In the genomic region with DNA sequence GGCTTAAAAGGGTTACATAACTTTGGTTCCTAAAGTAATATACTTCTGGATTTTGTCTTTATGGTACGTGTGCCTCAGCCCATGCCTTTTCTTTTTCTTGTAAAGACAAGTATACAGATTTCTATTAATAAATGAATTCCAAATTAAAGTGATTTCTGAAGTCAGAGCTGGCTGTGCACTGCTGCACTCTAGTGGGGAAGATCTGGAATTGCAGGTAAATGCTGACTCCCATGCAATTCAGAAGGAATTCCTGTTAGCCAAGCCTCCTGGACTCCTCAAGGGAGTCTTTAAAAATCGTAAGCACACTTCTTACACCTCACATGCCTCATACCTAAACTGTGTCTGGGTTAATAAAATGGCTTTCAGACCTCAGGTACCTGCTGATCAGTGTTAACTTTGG, we compare ENCODE assay signal across 11 cellular contexts.
A peak's percentile ranks its signal among the peaks of the same experiment; 100 is the strongest.
DNase-seq lines count a peak whose midpoint lies in the region; ATAC-seq and TF ChIP-seq lines count a peak whose summit lies in the region.
"Had no signal": no experiment of that assay in that cellular context is flagged by ENCODE, and none has a peak within 500 bp of the region (broad histone marks: within the 10 kb centered on the region; RNA-seq: fewer than 3 reads in every experiment).

No MANE protein-coding gene starts in this region.

- H3K9ac ChIP-seq in liver (ENCODE audit: low read depth in 1 of 2, low read length in 2 of 2): no peak overlapping the region

- no peak overlapping the region for H3K27ac Mint-ChIP-seq in GM23338

- no peak overlapping the region for H2AFZ ChIP-seq in GM23338

- H3K4me3 ChIP-seq in GM23338: no peak overlapping the region
- H3K4me3 ChIP-seq in liver (ENCODE audit: low read depth in 1 of 3, low read length in 3 of 3): no peak overlapping the region
- H3K4me3 ChIP-seq: dorsolateral prefrontal cortex had no signal

- ATAC-seq in GM23338 (no peak), GM19035 (IDR thresholded peaks at IDR 0.05; ENCODE audit: unreplicated experiment) (no peak), GM21367 (IDR thresholded peaks at IDR 0.05; ENCODE audit: unreplicated experiment) (no peak)

- peak; percentile 80 to 93 for TF ChIP-seq CTCF in GM23338 (conservative IDR thresholded peaks at IDR 0.05; ENCODE audit: low read depth in 2 of 2)
- peak; percentile 68 for TF ChIP-seq CTCF in VCaP (conservative IDR thresholded peaks at IDR 0.05)
- TF ChIP-seq CTCF in liver (IDR thresholded peaks at IDR 0.05; ENCODE audit: low read depth, low read length, missing input control): peak; percentile 35

- no peaks in the 10 kb centered on the region for H3K79me2 ChIP-seq in GM23338 (replicated peaks; ENCODE audit: insufficient read depth)

- H3K9me2 ChIP-seq in GM23338 (ENCODE audit: insufficient read depth): no peaks in the 10 kb centered on the region

- no peak overlapping the region for H3K27ac ChIP-seq in GM23338 (ENCODE audit: low read depth)
- no peak overlapping the region for H3K27ac ChIP-seq in VCaP
- H3K27ac ChIP-seq in liver (ENCODE audit: low read depth in 1 of 2, low read length in 2 of 2): no peak overlapping the region
- H3K27ac ChIP-seq: dorsolateral prefrontal cortex had no signal

- 61% methylated on average over 2 of the region's 2 CpGs for WGBS in liver

- H4K20me1 ChIP-seq in GM23338 (replicated peaks; ENCODE audit: insufficient read depth): no peaks in the 10 kb centered on the region

- H3K4me1 Mint-ChIP-seq in GM23338: peaks cover 6% of the 10 kb centered on the region; the same call in 2 of the 3 replicates
- H3K4me1 Mint-ChIP-seq: naive B cell had no signal

- H3F3A ChIP-seq in GM23338 (replicated peaks; ENCODE audit: low read depth): no peaks in the 10 kb centered on the region

- H3K27me3 ChIP-seq in GM23338 (ENCODE audit: insufficient read depth) (no peaks in the 10 kb centered on the region), liver (ENCODE audit: control insufficient read depth in 4 of 4, insufficient read depth in 4 of 4, low read length in 3 of 4) (peaks cover 0 to 4% (median 1%) of the 10 kb centered on the region in 4 donors)

- H3K9me3 Mint-ChIP-seq in GM23338: peaks cover 3% of the 10 kb centered on the region; the same call in 1 of the 3 replicates

- H3K36me3 ChIP-seq in GM23338 (ENCODE audit: insufficient read depth): no peaks in the 10 kb centered on the region
- no peaks in the 10 kb centered on the region for H3K36me3 ChIP-seq in liver (ENCODE audit: control insufficient read depth in 4 of 4, insufficient read depth in 3 of 4, low read depth in 1 of 4, low read length in 3 of 4)

- H3K36me3 Mint-ChIP-seq in GM23338 (ENCODE audit: low read depth): no peaks in the 10 kb centered on the region
- H3K36me3 Mint-ChIP-seq: naive B cell had no signal

- DNase-seq in CD1c-positive myeloid dendritic cell (ENCODE audit: extremely low spot score) (peak; percentile 42), GM23338 (ENCODE audit: low spot score) (peak; percentile 57), NCI-H2227 (lab: John Stamatoyannopoulos, UW; ENCODE audit: unreplicated experiment) (no peak), NCI-H2107 (lab: John Stamatoyannopoulos, UW) (no peak)
- DNase-seq: activated CD4-positive, alpha-beta T cell treated with anti-CD3 and anti-CD28 coated beads for 1 hour; dorsolateral prefrontal cortex; naive B cell had no signal

- no peak overlapping the region for H3K4me2 ChIP-seq in GM23338

- peak; percentile 41 to 42 for TF ChIP-seq RAD21 in liver (IDR thresholded peaks at IDR 0.05)

- H3K9me3 ChIP-seq in liver (ENCODE audit: control insufficient read depth in 4 of 4, low read length in 3 of 4): peaks cover 0 to 5% (median 4%) of the 10 kb centered on the region in 4 donors

- no peak overlapping the region for H3K4me3 Mint-ChIP-seq in GM23338
- H3K4me3 Mint-ChIP-seq: naive B cell had no signal

- H3K27me3 Mint-ChIP-seq in GM23338 (ENCODE audit: insufficient read depth, low read depth, poor library complexity): peaks cover 6% of the 10 kb centered on the region

- H3K4me1 ChIP-seq in GM23338 (ENCODE audit: insufficient read depth) (no peaks in the 10 kb centered on the region), liver (ENCODE audit: control insufficient read depth in 4 of 4, insufficient read depth in 4 of 4, low read length in 3 of 4) (no peaks in the 10 kb centered on the region)

TF ChIP-seq in GM23338, 12 proteins besides CTCF, POLR2A, EP300 and RAD21:
- TF ChIP-seq NANOG (IDR thresholded peaks at IDR 0.05; ENCODE audit: borderline replicate concordance) (no peak), CREB1 (CRISPR knock-in tag; IDR thresholded peaks at IDR 0.05; ENCODE audit: low read depth) (no peak), ZNF114 (CRISPR knock-in tag; IDR thresholded peaks at IDR 0.05) (no peak), POLR2AphosphoS5 (IDR thresholded peaks at IDR 0.05; ENCODE audit: low read depth) (no peak)

TF ChIP-seq in liver, 16 proteins besides CTCF, POLR2A, EP300 and RAD21:
- TF ChIP-seq HNF4A (conservative IDR thresholded peaks at IDR 0.05) (no peak), EGR1 (IDR thresholded peaks at IDR 0.05; ENCODE audit: low read depth in 2 of 2) (no peak), HNF4G (IDR thresholded peaks at IDR 0.05) (no peak), GABPA (IDR thresholded peaks at IDR 0.05 in 1 of 2, conservative IDR thresholded peaks at IDR 0.05 in 1 of 2) (no peak), NR2F2 (IDR thresholded peaks at IDR 0.05) (no peak), FOXA1 (IDR thresholded peaks at IDR 0.05) (no peak), FOXA2 (IDR thresholded peaks at IDR 0.05) (no peak), ATF3 (IDR thresholded peaks at IDR 0.05) (no peak)
- TF ChIP-seq, protein P1, sequence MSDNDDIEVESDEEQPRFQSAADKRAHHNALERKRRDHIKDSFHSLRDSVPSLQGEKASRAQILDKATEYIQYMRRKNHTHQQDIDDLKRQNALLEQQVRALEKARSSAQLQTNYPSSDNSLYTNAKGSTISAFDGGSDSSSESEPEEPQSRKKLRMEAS (IDR thresholded peaks at IDR 0.05): no peak

Comparison
In these comparisons a context has a peak if more than half of its experiments do, and no peak if none do; other contexts are left out.
1. DNase-seq: peak in CD1c-positive myeloid dendritic cell (single experiment) and GM23338 (single experiment); none in NCI-H2227 (single experiment) and NCI-H2107 (single experiment).
2. CTCF ChIP-seq: peak in every context shown above with its lines; median percentile 86 in GM23338; 68 in VCaP; 35 in liver.